Comparison of ENCODE assay signal across 30 cellular contexts in genomic region chr6:122755901-122756300, GRCh38. TPM values are rescaled to one million over a fixed set of nuclear protein-coding genes. Genes with fewer than 3 reads are reported as not detected.
"Had no signal": no experiment of that assay in that cellular context is flagged by ENCODE, and none has a peak within 500 bp of the region (broad histone marks: within the 10 kb centered on the region; RNA-seq: fewer than 3 reads in every experiment).

No MANE protein-coding gene starts in this region.

- H3K36me3 ChIP-seq: colonic mucosa, esophagus squamous epithelium, gastroesophageal sphincter, transverse colon, uterus had no signal

- H3K9me3 ChIP-seq: colonic mucosa, esophagus squamous epithelium, gastroesophageal sphincter, transverse colon, uterus had no signal

- H3K27me3 Mint-ChIP-seq: activated naive CD8-positive, alpha-beta T cell treated with anti-CD3 and anti-CD28 coated beads for 36 hours; effector memory CD8-positive, alpha-beta T cell; stimulated activated naive B cell treated with anti-CD40 and anti-IgM and Interleukin-4, amounts not matched to agents 10 μg/mL and 1 μg/mL and 100 μg/mL, for 72 hours had no signal

- ATAC-seq: activated T-cell treated with anti-CD3 and anti-CD28 coated beads, Interleukin-2, amount 50 U/mL, for 4 hours; effector memory CD8-positive, alpha-beta T cell; gastroesophageal sphincter; left lobe of liver; naive thymus-derived CD4-positive, alpha-beta T cell; sciatic nerve; stimulated activated naive B cell treated with anti-CD40 and anti-IgM and Interleukin-4, amounts not matched to agents 10 μg/mL and 1 μg/mL and 100 μg/mL, for 72 hours had no signal

- H3K27ac Mint-ChIP-seq: activated naive CD8-positive, alpha-beta T cell treated with anti-CD3 and anti-CD28 coated beads for 36 hours; activated T-helper 2 cell treated with anti-CD3 and anti-CD28 coated beads, Interferon-gamma antibody, Interleukin-2, Interleukin-4, amounts not matched to agents 10 μg/mL and 5 μg/mL and 100 μg/mL, durations not matched to agents 14 hours and 24 hours and 36 hours; effector memory CD8-positive, alpha-beta T cell; naive thymus-derived CD4-positive, alpha-beta T cell; stimulated activated naive B cell treated with anti-CD40 and anti-IgM and Interleukin-4, amounts not matched to agents 10 μg/mL and 1 μg/mL and 100 μg/mL, for 72 hours had no signal

- H3K4me1 ChIP-seq: colonic mucosa, esophagus squamous epithelium, gastroesophageal sphincter, uterus had no signal

- H3K4me2 ChIP-seq: smooth muscle cell had no signal

- H3K9me3 Mint-ChIP-seq: activated naive CD8-positive, alpha-beta T cell treated with anti-CD3 and anti-CD28 coated beads for 36 hours; activated T-cell treated with anti-CD3 and anti-CD28 coated beads, Interleukin-2, amount 50 U/mL, for 4 hours; activated T-helper 2 cell treated with anti-CD3 and anti-CD28 coated beads, Interferon-gamma antibody, Interleukin-2, Interleukin-4, amounts not matched to agents 10 μg/mL and 5 μg/mL and 100 μg/mL, durations not matched to agents 14 hours and 24 hours and 36 hours; effector memory CD8-positive, alpha-beta T cell; stimulated activated naive B cell treated with anti-CD40 and anti-IgM and Interleukin-4, amounts not matched to agents 10 μg/mL and 1 μg/mL and 100 μg/mL, for 72 hours had no signal

- H3K4me3 ChIP-seq: colonic mucosa, dorsolateral prefrontal cortex, esophagus squamous epithelium, gastroesophageal sphincter, lung, smooth muscle cell, transverse colon, uterus had no signal

- H3K36me3 Mint-ChIP-seq: activated naive CD8-positive, alpha-beta T cell treated with anti-CD3 and anti-CD28 coated beads for 36 hours; naive thymus-derived CD4-positive, alpha-beta T cell; stimulated activated naive B cell treated with anti-CD40 and anti-IgM and Interleukin-4, amounts not matched to agents 10 μg/mL and 1 μg/mL and 100 μg/mL, for 72 hours had no signal

- DNase-seq: activated CD4-positive, alpha-beta T cell treated with anti-CD3 and anti-CD28 coated beads for 4 hours; activated CD4-positive, alpha-beta T cell treated with anti-CD3 and anti-CD28 coated beads, Interleukin-2, amount 50 U/mL, for 48 hours; activated CD4-positive, CD25-positive, alpha-beta regulatory T cell; activated CD8-positive, alpha-beta memory T cell treated with anti-CD3 and anti-CD28 coated beads, Interleukin-2, amount 50 U/mL, for 48 hours; activated naive CD4-positive, alpha-beta T cell treated with Interleukin-2 at 50 U/mL for 16 hours; activated naive CD8-positive, alpha-beta T cell treated with anti-CD3 and anti-CD28 coated beads for 36 hours; activated T-cell treated with anti-CD3 and anti-CD28 coated beads, Interleukin-2, amount 50 U/mL, for 4 hours; amniotic stem cell; colonic mucosa; dorsolateral prefrontal cortex; effector memory CD8-positive, alpha-beta T cell; esophagus squamous epithelium; head of caudate nucleus; kidney; naive thymus-derived CD4-positive, alpha-beta T cell; stimulated activated CD4-positive, alpha-beta T cell treated with anti-CD3 and anti-CD28 coated beads, Interleukin-15, amount 100 ng/mL, for 24 hours; stimulated activated naive B cell treated with anti-CD40 and anti-IgM and Interleukin-4, amounts not matched to agents 10 μg/mL and 1 μg/mL and 100 μg/mL, for 72 hours; transverse colon; uterus had no signal

- H3K27me3 ChIP-seq: colonic mucosa, dorsolateral prefrontal cortex, esophagus squamous epithelium, gastroesophageal sphincter, transverse colon, uterus had no signal

- H3K27ac ChIP-seq: colonic mucosa, dorsolateral prefrontal cortex, esophagus squamous epithelium, gastroesophageal sphincter, transverse colon, uterus had no signal

- H3K4me3 Mint-ChIP-seq: activated naive CD8-positive, alpha-beta T cell treated with anti-CD3 and anti-CD28 coated beads for 36 hours; activated T-cell treated with anti-CD3 and anti-CD28 coated beads, Interleukin-2, amount 50 U/mL, for 4 hours; effector memory CD8-positive, alpha-beta T cell; naive thymus-derived CD4-positive, alpha-beta T cell; neural crest cell; stimulated activated naive B cell treated with anti-CD40 and anti-IgM and Interleukin-4, amounts not matched to agents 10 μg/mL and 1 μg/mL and 100 μg/mL, for 72 hours had no signal

RNA-seq across cellular contexts. Expression of gene FABP7, which starts 23.6 kb away (rescaled TPM):
- total RNA-seq: activated CD8-positive, alpha-beta memory T cell treated with anti-CD3 and anti-CD28 coated beads for 36 hours; activated naive CD8-positive, alpha-beta T cell treated with anti-CD3 and anti-CD28 coated beads for 36 hours; activated T-cell treated with anti-CD3 and anti-CD28 coated beads, Interleukin-2, amount 50 U/mL, for 4 hours; activated T-helper 2 cell treated with anti-CD3 and anti-CD28 coated beads, Interferon-gamma antibody, Interleukin-2, Interleukin-4, amounts not matched to agents 10 μg/mL and 5 μg/mL and 100 μg/mL, durations not matched to agents 14 hours and 24 hours and 36 hours; bronchial epithelial cell; colonic mucosa; esophagus squamous epithelium; kidney; left lobe of liver; mesenteric fat pad; naive thymus-derived CD4-positive, alpha-beta T cell; omental fat pad; sciatic nerve; smooth muscle cell had no signal
- polyA plus RNA-seq: naive thymus-derived CD4-positive, alpha-beta T cell; smooth muscle cell had no signal

RNA-seq across cellular contexts. Expression of gene SMPDL3A, which starts 33.2 kb away (rescaled TPM):
- polyA plus RNA-seq: naive thymus-derived CD4-positive, alpha-beta T cell had no signal
